In the genomic region with DNA sequence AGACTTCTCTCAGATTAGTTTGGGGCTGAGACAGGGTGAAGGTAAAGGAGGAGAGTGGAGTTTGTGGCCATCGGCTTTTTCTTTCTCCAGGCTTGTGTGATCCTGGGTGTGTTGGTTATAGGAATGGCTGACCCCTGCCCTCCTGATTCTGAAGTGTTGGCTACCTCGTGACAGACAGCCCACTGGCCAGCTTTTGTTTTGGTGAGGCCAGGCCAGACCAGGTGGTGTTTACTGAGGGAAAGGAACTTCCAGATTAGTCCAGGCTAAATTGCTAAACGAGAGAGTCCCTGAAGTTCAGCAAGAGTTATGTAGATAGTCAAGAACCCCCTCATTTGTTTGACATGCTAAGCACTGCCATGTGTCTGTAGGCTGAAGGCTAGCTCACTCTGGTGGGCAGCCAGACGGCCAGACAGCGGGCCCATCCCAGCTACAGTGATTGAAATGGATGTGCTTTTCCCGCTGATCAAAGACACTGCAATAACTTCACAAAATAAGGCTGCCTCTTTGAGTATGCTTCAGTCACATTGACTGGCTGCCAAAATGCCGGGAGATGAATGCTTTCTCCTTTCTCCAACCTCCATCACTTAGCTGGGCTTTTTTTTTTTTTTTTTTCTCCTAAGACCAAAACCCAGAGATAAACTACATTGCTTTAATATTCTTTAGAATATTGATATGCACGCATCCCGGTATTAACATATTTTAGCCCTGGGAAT, we compare ENCODE assay signal across 22 cellular contexts.
"Had no signal": no experiment of that assay in that cellular context is flagged by ENCODE, and none has a peak within 500 bp of the region (broad histone marks: within the 10 kb centered on the region; RNA-seq: fewer than 3 reads in every experiment).

No MANE protein-coding gene starts in this region.

- H3K4me1 Mint-ChIP-seq: naive B cell; stimulated activated effector memory CD8-positive, alpha-beta T cell treated with anti-CD3 and anti-CD28 coated beads, Interleukin-12 subunit alpha, Interleukin-12 subunit beta, amount 100 ng/mL, for 72 hours; stimulated activated naive CD8-positive, alpha-beta T cell treated with anti-CD3 and anti-CD28 coated beads, Interleukin-15, amount 100 ng/mL, for 72 hours had no signal

- ATAC-seq: activated CD8-positive, alpha-beta T cell treated with anti-CD3 and anti-CD28 coated beads, Interleukin-2, amount 10 ng/mL, durations not matched to agents 7 days and 5 days; activated naive CD4-positive, alpha-beta T cell treated with anti-CD3 and anti-CD28 coated beads, Interleukin-2, amount 50 U/mL, for 72 hours; effector memory CD8-positive, alpha-beta T cell; gastrocnemius medialis; heart left ventricle; stimulated activated effector memory CD8-positive, alpha-beta T cell treated with anti-CD3 and anti-CD28 coated beads, Interleukin-12 subunit alpha, Interleukin-12 subunit beta, amount 100 ng/mL, for 72 hours; stimulated activated naive CD8-positive, alpha-beta T cell treated with anti-CD3 and anti-CD28 coated beads, Interleukin-15, amount 100 ng/mL, for 72 hours had no signal

- H3K36me3 Mint-ChIP-seq: activated naive CD4-positive, alpha-beta T cell treated with anti-CD3 and anti-CD28 coated beads, Interleukin-2, amount 50 U/mL, for 72 hours; naive B cell; stimulated activated effector memory CD8-positive, alpha-beta T cell treated with anti-CD3 and anti-CD28 coated beads, Interleukin-12 subunit alpha, Interleukin-12 subunit beta, amount 100 ng/mL, for 72 hours had no signal

- DNase-seq: activated CD4-positive, alpha-beta T cell treated with anti-CD3 and anti-CD28 coated beads for 1 hour; activated CD4-positive, alpha-beta T cell treated with anti-CD3 and anti-CD28 coated beads, Interleukin-2, amount 50 U/mL, for 1 hour; activated CD8-positive, alpha-beta T cell treated with anti-CD3 and anti-CD28 coated beads, Interleukin-2, amount 10 ng/mL, durations not matched to agents 7 days and 5 days; aorta; brain microvascular endothelial cell; central memory CD4-positive, alpha-beta T cell; dermis blood vessel endothelial cell; effector memory CD8-positive, alpha-beta T cell; gastrocnemius medialis; heart left ventricle; islet precursor cell; left cardiac atrium; mesendoderm; naive B cell; right cardiac atrium; stimulated activated CD4-positive, alpha-beta T cell treated with anti-CD3 and anti-CD28 coated beads, Interleukin-12 subunit alpha, Interleukin-12 subunit beta, amount 100 ng/mL, for 4 hours; stimulated activated naive CD8-positive, alpha-beta T cell treated with anti-CD3 and anti-CD28 coated beads, Interleukin-15, amount 100 ng/mL, for 72 hours; T-helper 9 cell; trophoblast cell had no signal

- H3K27me3 ChIP-seq: brain microvascular endothelial cell, gastrocnemius medialis had no signal

- H3K27ac ChIP-seq: brain microvascular endothelial cell, esophagus muscularis mucosa, gastrocnemius medialis, heart left ventricle had no signal

- H3K9me3 ChIP-seq: gastrocnemius medialis had no signal

- H3K9me3 Mint-ChIP-seq: activated naive CD4-positive, alpha-beta T cell treated with anti-CD3 and anti-CD28 coated beads, Interleukin-2, amount 50 U/mL, for 72 hours; effector memory CD8-positive, alpha-beta T cell; stimulated activated effector memory CD8-positive, alpha-beta T cell treated with anti-CD3 and anti-CD28 coated beads, Interleukin-12 subunit alpha, Interleukin-12 subunit beta, amount 100 ng/mL, for 72 hours; stimulated activated naive CD8-positive, alpha-beta T cell treated with anti-CD3 and anti-CD28 coated beads, Interleukin-15, amount 100 ng/mL, for 72 hours had no signal

- H3K4me3 ChIP-seq: esophagus muscularis mucosa, gastrocnemius medialis, heart left ventricle had no signal

- H3K4me1 ChIP-seq: esophagus muscularis mucosa, heart left ventricle had no signal

- H3K27ac Mint-ChIP-seq: activated CD8-positive, alpha-beta T cell treated with anti-CD3 and anti-CD28 coated beads, Interleukin-2, amount 10 ng/mL, durations not matched to agents 7 days and 5 days; activated naive CD4-positive, alpha-beta T cell treated with anti-CD3 and anti-CD28 coated beads, Interleukin-2, amount 50 U/mL, for 72 hours; effector memory CD8-positive, alpha-beta T cell; naive B cell; stimulated activated effector memory CD8-positive, alpha-beta T cell treated with anti-CD3 and anti-CD28 coated beads, Interleukin-12 subunit alpha, Interleukin-12 subunit beta, amount 100 ng/mL, for 72 hours; stimulated activated naive CD8-positive, alpha-beta T cell treated with anti-CD3 and anti-CD28 coated beads, Interleukin-15, amount 100 ng/mL, for 72 hours had no signal

- H3K4me3 Mint-ChIP-seq: activated CD8-positive, alpha-beta T cell treated with anti-CD3 and anti-CD28 coated beads, Interleukin-2, amount 10 ng/mL, durations not matched to agents 7 days and 5 days; effector memory CD8-positive, alpha-beta T cell; naive B cell; stimulated activated effector memory CD8-positive, alpha-beta T cell treated with anti-CD3 and anti-CD28 coated beads, Interleukin-12 subunit alpha, Interleukin-12 subunit beta, amount 100 ng/mL, for 72 hours; stimulated activated naive CD8-positive, alpha-beta T cell treated with anti-CD3 and anti-CD28 coated beads, Interleukin-15, amount 100 ng/mL, for 72 hours had no signal

- H3K36me3 ChIP-seq: brain microvascular endothelial cell, esophagus muscularis mucosa, gastrocnemius medialis, heart left ventricle had no signal
